In genomic region chr22:45553333-45554039, GRCh38 we compare ENCODE assay signal across 1 cellular context.
TF ChIP-seq lines count a peak whose summit lies in the region.

No MANE protein-coding gene starts in this region.

TF ChIP-seq in HepG2, 621 proteins besides CTCF, POLR2A, EP300 and RAD21 (continued from another document):
- peak; percentile 78 for TF ChIP-seq TFDP2 (CRISPR knock-in tag; IDR thresholded peaks at IDR 0.05)
- 0 out of 2 replicates have a peak, but pooled peaks have one; percentile 47 for TF ChIP-seq ZNF580 (CRISPR knock-in tag; IDR thresholded peaks at IDR 0.05; ENCODE audit: borderline replicate concordance, low read depth)
- peak; percentile 95 for TF ChIP-seq ZBTB38 (CRISPR knock-in tag; IDR thresholded peaks at IDR 0.05)
- TF ChIP-seq ZNF607 (CRISPR knock-in tag; IDR thresholded peaks at IDR 0.05; ENCODE audit: borderline replicate concordance) = peak; percentile 75; the same call in 1 of the 2 replicates
- TF ChIP-seq TEAD3 (CRISPR knock-in tag; optimal IDR thresholded peaks at IDR 0.05; ENCODE audit: borderline replicate concordance) = peak; percentile 83
- TF ChIP-seq, protein P1, sequence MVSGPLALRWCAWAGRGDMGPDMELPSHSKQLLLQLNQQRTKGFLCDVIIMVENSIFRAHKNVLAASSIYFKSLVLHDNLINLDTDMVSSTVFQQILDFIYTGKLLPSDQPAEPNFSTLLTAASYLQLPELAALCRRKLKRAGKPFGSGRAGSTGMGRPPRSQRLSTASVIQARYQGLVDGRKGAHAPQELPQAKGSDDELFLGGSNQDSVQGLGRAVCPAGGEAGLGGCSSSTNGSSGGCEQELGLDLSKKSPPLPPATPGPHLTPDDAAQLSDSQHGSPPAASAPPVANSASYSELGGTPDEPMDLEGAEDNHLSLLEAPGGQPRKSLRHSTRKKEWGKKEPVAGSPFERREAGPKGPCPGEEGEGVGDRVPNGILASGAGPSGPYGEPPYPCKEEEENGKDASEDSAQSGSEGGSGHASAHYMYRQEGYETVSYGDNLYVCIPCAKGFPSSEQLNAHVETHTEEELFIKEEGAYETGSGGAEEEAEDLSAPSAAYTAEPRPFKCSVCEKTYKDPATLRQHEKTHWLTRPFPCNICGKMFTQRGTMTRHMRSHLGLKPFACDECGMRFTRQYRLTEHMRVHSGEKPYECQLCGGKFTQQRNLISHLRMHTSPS (CRISPR knock-in tag; IDR thresholded peaks at IDR 0.05; ENCODE audit: low read depth) = 0 out of 2 replicates have a peak, but pooled peaks have one; percentile 30
- TF ChIP-seq GABPB1 (CRISPR knock-in tag; IDR thresholded peaks at IDR 0.05) = no peak
- TF ChIP-seq ZNF687 (CRISPR knock-in tag; IDR thresholded peaks at IDR 0.05) = peak; percentile 85
- peak; percentile 37; the same call in 1 of the 2 replicates for TF ChIP-seq ZFP91 (CRISPR knock-in tag; IDR thresholded peaks at IDR 0.05; ENCODE audit: borderline replicate concordance)
- TF ChIP-seq HMG20B (CRISPR knock-in tag; conservative IDR thresholded peaks at IDR 0.05) = 0 out of 2 replicates have a peak, but pooled peaks have one; percentile 13
- 0 out of 4 replicates have a peak, but pooled peaks of 1 of the 2 experiments have one; percentile 29 for TF ChIP-seq KLF16 (CRISPR knock-in tag; IDR thresholded peaks at IDR 0.05)
- peak; percentile 37 for TF ChIP-seq POGZ (CRISPR knock-in tag; IDR thresholded peaks at IDR 0.05)
- TF ChIP-seq SOX6 (IDR thresholded peaks at IDR 0.05) = no peak
- peak; percentile 75 for TF ChIP-seq SOX6 (CRISPR knock-in tag; IDR thresholded peaks at IDR 0.05)
- TF ChIP-seq PITX1 (CRISPR knock-in tag; IDR thresholded peaks at IDR 0.05) = peak; percentile 44; the same call in 1 of the 2 replicates
- TF ChIP-seq ZNF883 (CRISPR knock-in tag; IDR thresholded peaks at IDR 0.05; ENCODE audit: not compliant biosample characterization) = no peak
- peak; percentile 31; the same call in 1 of the 2 replicates for TF ChIP-seq BCL6 (CRISPR knock-in tag; IDR thresholded peaks at IDR 0.05)
- 0 out of 2 replicates have a peak, but pooled peaks have one; percentile 40 for TF ChIP-seq ZNF713 (CRISPR knock-in tag; IDR thresholded peaks at IDR 0.05)
- no peak for TF ChIP-seq TIGD3 (CRISPR knock-in tag; IDR thresholded peaks at IDR 0.05; ENCODE audit: borderline replicate concordance)
- peak; percentile 61 for TF ChIP-seq RBM39 (IDR thresholded peaks at IDR 0.05; ENCODE audit: low read depth, low read length, poor library complexity, severe bottlenecking)
- peak; percentile 45; the same call in 1 of the 2 replicates for TF ChIP-seq THAP11 (CRISPR knock-in tag; IDR thresholded peaks at IDR 0.05)
- peak; percentile 65; the same call in 1 of the 2 replicates for TF ChIP-seq GATAD1 (CRISPR knock-in tag; IDR thresholded peaks at IDR 0.05)
- TF ChIP-seq, protein P2, sequence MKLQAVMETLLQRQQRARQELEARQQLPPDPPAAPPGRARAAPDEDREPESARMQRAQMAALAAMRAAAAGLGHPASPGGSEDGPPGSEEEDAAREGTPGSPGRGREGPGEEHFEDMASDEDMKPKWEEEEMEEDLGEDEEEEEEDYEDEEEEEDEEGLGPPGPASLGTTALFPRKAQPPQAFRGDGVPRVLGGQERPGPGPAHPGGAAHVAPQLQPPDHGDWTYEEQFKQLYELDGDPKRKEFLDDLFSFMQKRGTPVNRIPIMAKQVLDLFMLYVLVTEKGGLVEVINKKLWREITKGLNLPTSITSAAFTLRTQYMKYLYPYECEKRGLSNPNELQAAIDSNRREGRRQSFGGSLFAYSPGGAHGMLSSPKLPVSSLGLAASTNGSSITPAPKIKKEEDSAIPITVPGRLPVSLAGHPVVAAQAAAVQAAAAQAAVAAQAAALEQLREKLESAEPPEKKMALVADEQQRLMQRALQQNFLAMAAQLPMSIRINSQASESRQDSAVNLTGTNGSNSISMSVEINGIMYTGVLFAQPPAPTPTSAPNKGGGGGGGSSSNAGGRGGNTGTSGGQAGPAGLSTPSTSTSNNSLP (IDR thresholded peaks at IDR 0.05; ENCODE audit: low read depth, low read length) = peak; percentile 20; the same call in 1 of the 2 replicates
- 0 out of 2 replicates have a peak, but pooled peaks have one; percentile 23 for TF ChIP-seq SALL2 (CRISPR knock-in tag; IDR thresholded peaks at IDR 0.05)
- no peak for TF ChIP-seq ZNF782 (CRISPR knock-in tag; IDR thresholded peaks at IDR 0.05; ENCODE audit: borderline replicate concordance)
- TF ChIP-seq ZNF670 (CRISPR knock-in tag; IDR thresholded peaks at IDR 0.05; ENCODE audit: borderline replicate concordance) = no peak
TF ChIP-seq in HepG2: peak in this region for 109.
